1 cellular context compared by ENCODE assay signal in the genomic region with DNA sequence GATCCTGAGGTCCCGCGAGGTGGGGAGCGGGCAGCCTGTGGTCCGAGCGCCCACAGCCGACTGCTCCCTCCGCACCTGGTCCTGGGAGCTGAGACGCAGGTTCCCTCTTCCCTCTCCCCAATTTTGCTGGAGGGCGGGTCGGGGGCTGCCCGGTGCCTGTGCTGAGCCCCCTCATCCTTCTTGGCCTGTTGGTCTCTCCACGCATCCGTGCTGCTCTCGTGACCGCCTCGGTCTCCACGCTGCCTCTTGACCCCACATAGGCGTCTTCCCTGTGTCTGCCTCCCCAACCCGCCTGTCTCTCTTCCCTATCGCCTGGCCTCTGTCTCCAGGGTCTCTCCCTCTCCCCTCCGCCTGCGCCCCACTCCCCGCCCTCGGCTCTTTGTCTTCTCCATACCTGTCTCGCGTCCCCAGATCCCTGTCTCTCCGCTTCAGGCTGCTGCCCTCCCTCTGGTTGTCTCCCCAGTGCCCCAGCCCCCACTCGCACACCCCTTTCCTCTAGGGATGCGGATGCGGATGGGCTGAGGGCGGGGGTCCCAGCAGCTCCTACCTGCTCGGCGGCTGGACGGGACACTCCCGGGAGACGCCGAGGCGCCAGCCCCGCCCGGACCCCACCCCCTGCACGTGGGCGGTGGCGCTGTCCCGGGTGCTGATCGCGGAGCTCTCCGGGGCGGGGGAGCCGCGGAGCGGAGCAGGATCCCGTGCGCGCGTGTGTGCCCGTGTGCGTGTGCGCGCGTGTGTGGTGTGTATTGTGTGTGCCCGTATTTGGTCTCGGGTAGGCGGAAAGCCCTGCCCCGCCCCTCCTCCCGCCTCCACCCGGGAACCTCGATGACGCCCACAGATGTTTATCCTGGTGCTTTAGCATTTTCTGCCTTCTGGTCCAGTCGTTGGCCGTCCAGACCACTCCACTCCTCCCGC.
A peak's percentile ranks its signal among the peaks of the same experiment; 100 is the strongest.
TF ChIP-seq lines count a peak whose summit lies in the region.

A gene (minus strand): TSS at position 720 of the 915 bp plus-strand sequence. CDS start 1,248 bp downstream, outside the sequence.

TF ChIP-seq in K562, 482 proteins besides CTCF, POLR2A, EP300 and RAD21 (continued from another document and continues in another):
- TF ChIP-seq, protein P1, sequence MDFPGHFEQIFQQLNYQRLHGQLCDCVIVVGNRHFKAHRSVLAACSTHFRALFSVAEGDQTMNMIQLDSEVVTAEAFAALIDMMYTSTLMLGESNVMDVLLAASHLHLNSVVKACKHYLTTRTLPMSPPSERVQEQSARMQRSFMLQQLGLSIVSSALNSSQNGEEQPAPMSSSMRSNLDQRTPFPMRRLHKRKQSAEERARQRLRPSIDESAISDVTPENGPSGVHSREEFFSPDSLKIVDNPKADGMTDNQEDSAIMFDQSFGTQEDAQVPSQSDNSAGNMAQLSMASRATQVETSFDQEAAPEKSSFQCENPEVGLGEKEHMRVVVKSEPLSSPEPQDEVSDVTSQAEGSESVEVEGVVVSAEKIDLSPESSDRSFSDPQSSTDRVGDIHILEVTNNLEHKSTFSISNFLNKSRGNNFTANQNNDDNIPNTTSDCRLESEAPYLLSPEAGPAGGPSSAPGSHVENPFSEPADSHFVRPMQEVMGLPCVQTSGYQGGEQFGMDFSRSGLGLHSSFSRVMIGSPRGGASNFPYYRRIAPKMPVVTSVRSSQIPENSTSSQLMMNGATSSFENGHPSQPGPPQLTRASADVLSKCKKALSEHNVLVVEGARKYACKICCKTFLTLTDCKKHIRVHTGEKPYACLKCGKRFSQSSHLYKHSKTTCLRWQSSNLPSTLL (IDR thresholded peaks at IDR 0.05) = no peak
- TF ChIP-seq KDM4B (IDR thresholded peaks at IDR 0.05; ENCODE audit: borderline replicate concordance in 2 of 2, low read depth in 1 of 2) (no peak), SRSF1 (IDR thresholded peaks at IDR 0.05; ENCODE audit: low read depth, low read length) (no peak), SNIP1 (IDR thresholded peaks at IDR 0.05; ENCODE audit: low read depth) (no peak), ZNF431 (CRISPR knock-in tag; IDR thresholded peaks at IDR 0.05) (0 out of 2 replicates have a peak, but pooled peaks have one; percentile 60), EWSR1 (IDR thresholded peaks at IDR 0.05; ENCODE audit: borderline replicate concordance, low read depth, partially characterized antibody) (no peak), HDGF (IDR thresholded peaks at IDR 0.05) (no peak), BACH1 (tag; IDR thresholded peaks at IDR 0.05) (no peak), LARP7 (IDR thresholded peaks at IDR 0.05) (no peak), E2F3 (CRISPR knock-in tag; IDR thresholded peaks at IDR 0.05) (no peak), ZNF57 (CRISPR knock-in tag; IDR thresholded peaks at IDR 0.05) (no peak), RBM15 (IDR thresholded peaks at IDR 0.05; ENCODE audit: insufficient read depth, low read length) (no peak), ZNF316 (IDR thresholded peaks at IDR 0.05) (no peak), ARID1B (IDR thresholded peaks at IDR 0.05) (no peak), KLF13 (tag; IDR thresholded peaks at IDR 0.05; ENCODE audit: borderline replicate concordance, low read depth) (peak; percentile 67; the same call in 1 of the 2 replicates), HDAC3 (IDR thresholded peaks at IDR 0.05; ENCODE audit: borderline replicate concordance, partially characterized antibody) (no peak), ZNF140 (CRISPR knock-in tag; IDR thresholded peaks at IDR 0.05) (no peak), CBX8 (IDR thresholded peaks at IDR 0.05; ENCODE audit: borderline replicate concordance, extremely low read depth, low read depth, low read length, poor library complexity, severe bottlenecking) (no peak), ZFP36 (IDR thresholded peaks at IDR 0.05; ENCODE audit: low read depth, low read length, partially characterized antibody) (no peak), SAFB (IDR thresholded peaks at IDR 0.05; ENCODE audit: borderline replicate concordance, low read depth, low read length) (peak; percentile 78; the same call in 1 of the 2 replicates)
- TF ChIP-seq, protein P2, sequence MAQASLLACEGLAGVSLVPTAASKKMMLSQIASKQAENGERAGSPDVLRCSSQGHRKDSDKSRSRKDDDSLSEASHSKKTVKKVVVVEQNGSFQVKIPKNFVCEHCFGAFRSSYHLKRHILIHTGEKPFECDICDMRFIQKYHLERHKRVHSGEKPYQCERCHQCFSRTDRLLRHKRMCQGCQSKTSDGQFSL (CRISPR knock-in tag; IDR thresholded peaks at IDR 0.05) = 0 out of 2 replicates have a peak, but pooled peaks have one; percentile 55
- TF ChIP-seq, protein P2 (tag; IDR thresholded peaks at IDR 0.05) = no peak
- TF ChIP-seq, protein P3, sequence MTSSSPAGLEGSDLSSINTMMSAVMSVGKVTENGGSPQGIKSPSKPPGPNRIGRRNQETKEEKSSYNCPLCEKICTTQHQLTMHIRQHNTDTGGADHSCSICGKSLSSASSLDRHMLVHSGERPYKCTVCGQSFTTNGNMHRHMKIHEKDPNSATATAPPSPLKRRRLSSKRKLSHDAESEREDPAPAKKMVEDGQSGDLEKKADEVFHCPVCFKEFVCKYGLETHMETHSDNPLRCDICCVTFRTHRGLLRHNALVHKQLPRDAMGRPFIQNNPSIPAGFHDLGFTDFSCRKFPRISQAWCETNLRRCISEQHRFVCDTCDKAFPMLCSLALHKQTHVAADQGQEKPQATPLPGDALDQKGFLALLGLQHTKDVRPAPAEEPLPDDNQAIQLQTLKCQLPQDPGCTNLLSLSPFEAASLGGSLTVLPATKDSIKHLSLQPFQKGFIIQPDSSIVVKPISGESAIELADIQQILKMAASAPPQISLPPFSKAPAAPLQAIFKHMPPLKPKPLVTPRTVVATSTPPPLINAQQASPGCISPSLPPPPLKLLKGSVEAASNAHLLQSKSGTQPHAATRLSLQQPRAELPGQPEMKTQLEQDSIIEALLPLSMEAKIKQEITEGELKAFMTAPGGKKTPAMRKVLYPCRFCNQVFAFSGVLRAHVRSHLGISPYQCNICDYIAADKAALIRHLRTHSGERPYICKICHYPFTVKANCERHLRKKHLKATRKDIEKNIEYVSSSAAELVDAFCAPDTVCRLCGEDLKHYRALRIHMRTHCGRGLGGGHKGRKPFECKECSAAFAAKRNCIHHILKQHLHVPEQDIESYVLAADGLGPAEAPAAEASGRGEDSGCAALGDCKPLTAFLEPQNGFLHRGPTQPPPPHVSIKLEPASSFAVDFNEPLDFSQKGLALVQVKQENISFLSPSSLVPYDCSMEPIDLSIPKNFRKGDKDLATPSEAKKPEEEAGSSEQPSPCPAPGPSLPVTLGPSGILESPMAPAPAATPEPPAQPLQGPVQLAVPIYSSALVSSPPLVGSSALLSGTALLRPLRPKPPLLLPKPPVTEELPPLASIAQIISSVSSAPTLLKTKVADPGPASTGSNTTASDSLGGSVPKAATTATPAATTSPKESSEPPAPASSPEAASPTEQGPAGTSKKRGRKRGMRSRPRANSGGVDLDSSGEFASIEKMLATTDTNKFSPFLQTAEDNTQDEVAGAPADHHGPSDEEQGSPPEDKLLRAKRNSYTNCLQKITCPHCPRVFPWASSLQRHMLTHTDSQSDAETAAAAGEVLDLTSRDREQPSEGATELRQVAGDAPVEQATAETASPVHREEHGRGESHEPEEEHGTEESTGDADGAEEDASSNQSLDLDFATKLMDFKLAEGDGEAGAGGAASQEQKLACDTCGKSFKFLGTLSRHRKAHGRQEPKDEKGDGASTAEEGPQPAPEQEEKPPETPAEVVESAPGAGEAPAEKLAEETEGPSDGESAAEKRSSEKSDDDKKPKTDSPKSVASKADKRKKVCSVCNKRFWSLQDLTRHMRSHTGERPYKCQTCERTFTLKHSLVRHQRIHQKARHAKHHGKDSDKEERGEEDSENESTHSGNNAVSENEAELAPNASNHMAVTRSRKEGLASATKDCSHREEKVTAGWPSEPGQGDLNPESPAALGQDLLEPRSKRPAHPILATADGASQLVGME (CRISPR knock-in tag; IDR thresholded peaks at IDR 0.05) = no peak
- TF ChIP-seq, protein P4, sequence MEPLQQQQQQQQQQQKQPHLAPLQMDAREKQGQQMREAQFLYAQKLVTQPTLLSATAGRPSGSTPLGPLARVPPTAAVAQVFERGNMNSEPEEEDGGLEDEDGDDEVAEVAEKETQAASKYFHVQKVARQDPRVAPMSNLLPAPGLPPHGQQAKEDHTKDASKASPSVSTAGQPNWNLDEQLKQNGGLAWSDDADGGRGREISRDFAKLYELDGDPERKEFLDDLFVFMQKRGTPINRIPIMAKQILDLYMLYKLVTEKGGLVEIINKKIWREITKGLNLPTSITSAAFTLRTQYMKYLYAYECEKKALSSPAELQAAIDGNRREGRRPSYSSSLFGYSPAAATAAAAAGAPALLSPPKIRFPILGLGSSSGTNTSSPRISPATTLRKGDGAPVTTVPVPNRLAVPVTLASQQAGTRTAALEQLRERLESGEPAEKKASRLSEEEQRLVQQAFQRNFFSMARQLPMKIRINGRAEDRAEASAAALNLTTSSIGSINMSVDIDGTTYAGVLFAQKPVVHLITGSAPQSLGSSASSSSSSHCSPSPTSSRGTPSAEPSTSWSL (CRISPR knock-in tag; IDR thresholded peaks at IDR 0.05; ENCODE audit: borderline replicate concordance) = no peak
- TF ChIP-seq, protein P5, sequence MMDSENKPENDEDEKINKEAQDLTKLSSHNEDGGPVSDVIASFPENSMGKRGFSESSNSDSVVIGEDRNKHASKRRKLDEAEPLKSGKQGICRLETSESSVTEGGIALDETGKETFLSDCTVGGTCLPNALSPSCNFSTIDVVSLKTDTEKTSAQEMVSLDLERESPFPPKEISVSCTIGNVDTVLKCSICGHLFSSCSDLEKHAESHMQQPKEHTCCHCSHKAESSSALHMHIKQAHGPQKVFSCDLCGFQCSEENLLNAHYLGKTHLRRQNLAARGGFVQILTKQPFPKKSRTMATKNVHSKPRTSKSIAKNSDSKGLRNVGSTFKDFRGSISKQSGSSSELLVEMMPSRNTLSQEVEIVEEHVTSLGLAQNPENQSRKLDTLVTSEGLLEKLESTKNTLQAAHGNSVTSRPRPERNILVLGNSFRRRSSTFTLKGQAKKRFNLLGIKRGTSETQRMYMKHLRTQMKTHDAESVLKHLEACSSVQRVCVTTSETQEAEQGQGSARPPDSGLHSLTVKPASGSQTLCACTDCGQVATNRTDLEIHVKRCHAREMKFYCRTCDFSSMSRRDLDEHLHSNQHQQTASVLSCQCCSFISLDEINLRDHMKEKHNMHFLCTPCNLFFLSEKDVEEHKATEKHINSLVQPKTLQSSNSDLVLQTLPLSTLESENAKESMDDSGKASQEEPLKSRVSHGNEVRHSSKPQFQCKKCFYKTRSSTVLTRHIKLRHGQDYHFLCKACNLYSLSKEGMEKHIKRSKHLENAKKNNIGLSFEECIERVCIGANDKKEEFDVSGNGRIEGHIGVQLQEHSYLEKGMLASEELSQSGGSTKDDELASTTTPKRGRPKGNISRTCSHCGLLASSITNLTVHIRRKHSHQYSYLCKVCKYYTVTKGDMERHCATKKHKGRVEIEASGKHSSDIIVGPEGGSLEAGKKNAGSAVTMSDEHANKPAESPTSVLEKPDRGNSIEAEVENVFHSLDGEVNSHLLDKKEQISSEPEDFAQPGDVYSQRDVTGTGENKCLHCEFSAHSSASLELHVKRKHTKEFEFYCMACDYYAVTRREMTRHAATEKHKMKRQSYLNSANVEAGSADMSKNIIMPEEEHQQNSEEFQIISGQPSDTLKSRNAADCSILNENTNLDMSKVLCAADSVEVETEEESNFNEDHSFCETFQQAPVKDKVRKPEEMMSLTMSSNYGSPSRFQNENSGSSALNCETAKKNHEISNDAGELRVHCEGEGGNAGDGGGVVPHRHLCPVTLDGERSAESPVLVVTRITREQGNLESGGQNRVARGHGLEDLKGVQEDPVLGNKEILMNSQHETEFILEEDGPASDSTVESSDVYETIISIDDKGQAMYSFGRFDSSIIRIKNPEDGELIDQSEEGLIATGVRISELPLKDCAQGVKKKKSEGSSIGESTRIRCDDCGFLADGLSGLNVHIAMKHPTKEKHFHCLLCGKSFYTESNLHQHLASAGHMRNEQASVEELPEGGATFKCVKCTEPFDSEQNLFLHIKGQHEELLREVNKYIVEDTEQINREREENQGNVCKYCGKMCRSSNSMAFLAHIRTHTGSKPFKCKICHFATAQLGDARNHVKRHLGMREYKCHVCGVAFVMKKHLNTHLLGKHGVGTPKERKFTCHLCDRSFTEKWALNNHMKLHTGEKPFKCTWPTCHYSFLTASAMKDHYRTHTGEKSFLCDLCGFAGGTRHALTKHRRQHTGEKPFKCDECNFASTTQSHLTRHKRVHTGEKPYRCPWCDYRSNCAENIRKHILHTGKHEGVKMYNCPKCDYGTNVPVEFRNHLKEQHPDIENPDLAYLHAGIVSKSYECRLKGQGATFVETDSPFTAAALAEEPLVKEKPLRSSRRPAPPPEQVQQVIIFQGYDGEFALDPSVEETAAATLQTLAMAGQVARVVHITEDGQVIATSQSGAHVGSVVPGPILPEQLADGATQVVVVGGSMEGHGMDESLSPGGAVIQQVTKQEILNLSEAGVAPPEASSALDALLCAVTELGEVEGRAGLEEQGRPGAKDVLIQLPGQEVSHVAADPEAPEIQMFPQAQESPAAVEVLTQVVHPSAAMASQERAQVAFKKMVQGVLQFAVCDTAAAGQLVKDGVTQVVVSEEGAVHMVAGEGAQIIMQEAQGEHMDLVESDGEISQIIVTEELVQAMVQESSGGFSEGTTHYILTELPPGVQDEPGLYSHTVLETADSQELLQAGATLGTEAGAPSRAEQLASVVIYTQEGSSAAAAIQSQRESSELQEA (IDR thresholded peaks at IDR 0.05; ENCODE audit: low read depth) = no peak
- TF ChIP-seq, protein P6, sequence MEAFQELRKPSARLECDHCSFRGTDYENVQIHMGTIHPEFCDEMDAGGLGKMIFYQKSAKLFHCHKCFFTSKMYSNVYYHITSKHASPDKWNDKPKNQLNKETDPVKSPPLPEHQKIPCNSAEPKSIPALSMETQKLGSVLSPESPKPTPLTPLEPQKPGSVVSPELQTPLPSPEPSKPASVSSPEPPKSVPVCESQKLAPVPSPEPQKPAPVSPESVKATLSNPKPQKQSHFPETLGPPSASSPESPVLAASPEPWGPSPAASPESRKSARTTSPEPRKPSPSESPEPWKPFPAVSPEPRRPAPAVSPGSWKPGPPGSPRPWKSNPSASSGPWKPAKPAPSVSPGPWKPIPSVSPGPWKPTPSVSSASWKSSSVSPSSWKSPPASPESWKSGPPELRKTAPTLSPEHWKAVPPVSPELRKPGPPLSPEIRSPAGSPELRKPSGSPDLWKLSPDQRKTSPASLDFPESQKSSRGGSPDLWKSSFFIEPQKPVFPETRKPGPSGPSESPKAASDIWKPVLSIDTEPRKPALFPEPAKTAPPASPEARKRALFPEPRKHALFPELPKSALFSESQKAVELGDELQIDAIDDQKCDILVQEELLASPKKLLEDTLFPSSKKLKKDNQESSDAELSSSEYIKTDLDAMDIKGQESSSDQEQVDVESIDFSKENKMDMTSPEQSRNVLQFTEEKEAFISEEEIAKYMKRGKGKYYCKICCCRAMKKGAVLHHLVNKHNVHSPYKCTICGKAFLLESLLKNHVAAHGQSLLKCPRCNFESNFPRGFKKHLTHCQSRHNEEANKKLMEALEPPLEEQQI (IDR thresholded peaks at IDR 0.05) = no peak
- TF ChIP-seq, protein P7, sequence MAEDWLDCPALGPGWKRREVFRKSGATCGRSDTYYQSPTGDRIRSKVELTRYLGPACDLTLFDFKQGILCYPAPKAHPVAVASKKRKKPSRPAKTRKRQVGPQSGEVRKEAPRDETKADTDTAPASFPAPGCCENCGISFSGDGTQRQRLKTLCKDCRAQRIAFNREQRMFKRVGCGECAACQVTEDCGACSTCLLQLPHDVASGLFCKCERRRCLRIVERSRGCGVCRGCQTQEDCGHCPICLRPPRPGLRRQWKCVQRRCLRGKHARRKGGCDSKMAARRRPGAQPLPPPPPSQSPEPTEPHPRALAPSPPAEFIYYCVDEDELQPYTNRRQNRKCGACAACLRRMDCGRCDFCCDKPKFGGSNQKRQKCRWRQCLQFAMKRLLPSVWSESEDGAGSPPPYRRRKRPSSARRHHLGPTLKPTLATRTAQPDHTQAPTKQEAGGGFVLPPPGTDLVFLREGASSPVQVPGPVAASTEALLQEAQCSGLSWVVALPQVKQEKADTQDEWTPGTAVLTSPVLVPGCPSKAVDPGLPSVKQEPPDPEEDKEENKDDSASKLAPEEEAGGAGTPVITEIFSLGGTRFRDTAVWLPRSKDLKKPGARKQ (CRISPR knock-in tag; IDR thresholded peaks at IDR 0.05) = no peak
